Comparison of ENCODE assay signal across 19 cellular contexts in the genomic region with DNA sequence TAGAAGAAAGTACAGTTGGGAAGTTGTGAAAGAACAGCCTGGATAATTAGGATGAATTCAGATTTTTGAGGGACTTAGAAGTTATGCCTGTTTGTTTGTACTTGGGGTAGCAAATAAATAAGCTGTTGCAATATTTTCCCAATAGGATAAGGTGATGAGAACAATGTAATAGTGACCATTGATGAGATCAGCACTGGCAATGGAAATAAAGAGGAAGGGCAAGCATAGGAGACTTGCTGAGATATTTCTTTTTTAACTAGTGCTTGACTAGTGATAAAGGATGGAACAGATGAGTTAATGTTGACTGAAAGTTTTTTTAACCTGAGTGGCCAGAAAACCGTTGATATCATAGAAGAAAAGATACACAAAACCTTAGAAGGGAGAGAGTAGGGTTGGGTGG.
A peak's percentile ranks its signal among the peaks of the same experiment; 100 is the strongest.
DNase-seq lines count a peak whose midpoint lies in the region; ATAC-seq and TF ChIP-seq lines count a peak whose summit lies in the region.
"Had no signal": no experiment of that assay in that cellular context is flagged by ENCODE, and none has a peak within 500 bp of the region (broad histone marks: within the 10 kb centered on the region; RNA-seq: fewer than 3 reads in every experiment).

No MANE protein-coding gene starts in this region.

- peaks cover 16% of the 10 kb centered on the region for H3K4me1 Mint-ChIP-seq in MCF 10A (ENCODE audit: insufficient read depth, unreplicated experiment)

- CTCF ChIA-PET in MCF 10A (lab: Yijun Ruan, JAX) = no interaction called here

- POLR2A ChIA-PET in MCF 10A (lab: Yijun Ruan, JAX) = interaction anchor here (1.6 to 3.2 kb wide), 5 partner anchors 8 to 560 kb away, joined by 4 to 16 read pairs (median 5); partner anchors contain the start of gene SOX4

- H3K79me2 ChIP-seq in GM23248 (ENCODE audit: insufficient read depth) = no peaks in the 10 kb centered on the region

- intact Hi-C loops in MCF 10A (cut with micrococcal nuclease) (loop anchor here (5.0 kb wide), 1 partner anchor 229 kb away; no protein-coding TSS in a partner anchor), left ventricle myocardium inferior (cut with micrococcal nuclease) (no loop called here)

- H3K27me3 ChIP-seq in GM23248 (replicated peaks; ENCODE audit: insufficient read depth) = no peaks in the 10 kb centered on the region
- H3K27me3 ChIP-seq in left ventricle myocardium inferior (ENCODE audit: low read depth) = no peaks in the 10 kb centered on the region
- no peaks in the 10 kb centered on the region for H3K27me3 ChIP-seq in skeletal muscle tissue (ENCODE audit: control insufficient read depth in 3 of 3, insufficient read depth in 3 of 3, low read length in 3 of 3)
- H3K27me3 ChIP-seq: heart right ventricle had no signal

- H3K36me3 ChIP-seq in GM23248 (ENCODE audit: low read depth) = no peaks in the 10 kb centered on the region
- no peaks in the 10 kb centered on the region for H3K36me3 ChIP-seq in left ventricle myocardium inferior
- no peaks in the 10 kb centered on the region for H3K36me3 ChIP-seq in skeletal muscle tissue (ENCODE audit: control insufficient read depth in 3 of 3, insufficient read depth in 3 of 3, low read length in 3 of 3)
- H3K36me3 ChIP-seq: heart right ventricle had no signal

- 3 to 4% methylated on average over 1 of the region's 1 CpG for WGBS in GM23248 (ENCODE audit: low coverage in 1 of 2, low lambda C conversion rate in 2 of 2, missing lambda C conversion rate in 2 of 2), 2 experiments

- H3K9ac ChIP-seq in GM23248 = peak overlapping the region; percentile 58
- no peak overlapping the region for H3K9ac ChIP-seq in skeletal muscle tissue (ENCODE audit: low read depth in 1 of 3, low read length in 3 of 3)

- peak overlapping the region; percentile 72 for H3K27ac Mint-ChIP-seq in MCF 10A (ENCODE audit: low read depth, unreplicated experiment)
- H3K27ac Mint-ChIP-seq: activated naive CD8-positive, alpha-beta T cell treated with anti-CD3 and anti-CD28 coated beads, Interleukin-2, amount 50 U/mL, for 24 hours; activated T-helper 2 cell treated with anti-CD3 and anti-CD28 coated beads, Interferon-gamma antibody, Interleukin-2, Interleukin-4, amounts not matched to agents 10 μg/mL and 5 μg/mL and 100 μg/mL, durations not matched to agents 14 hours and 24 hours and 36 hours; immature natural killer cell; naive thymus-derived CD8-positive, alpha-beta T cell had no signal

- peak overlapping the region; percentile 76 for H3K27ac ChIP-seq in GM23248
- H3K27ac ChIP-seq in left ventricle myocardium inferior (replicated peaks) = peak overlapping the region; percentile 5
- peak overlapping the region; percentile 57 for H3K27ac ChIP-seq in skeletal muscle tissue (ENCODE audit: low read depth, low read length)
- H3K27ac ChIP-seq: PC-9 had no signal

- no peaks in the 10 kb centered on the region for H3K27me3 Mint-ChIP-seq in MCF 10A (ENCODE audit: insufficient read depth, unreplicated experiment)
- H3K27me3 Mint-ChIP-seq: activated naive CD8-positive, alpha-beta T cell treated with anti-CD3 and anti-CD28 coated beads, Interleukin-2, amount 50 U/mL, for 24 hours; naive thymus-derived CD8-positive, alpha-beta T cell had no signal

- H3K9me3 Mint-ChIP-seq in MCF 10A (ENCODE audit: unreplicated experiment) = no peaks in the 10 kb centered on the region
- H3K9me3 Mint-ChIP-seq: activated naive CD8-positive, alpha-beta T cell treated with anti-CD3 and anti-CD28 coated beads, Interleukin-2, amount 50 U/mL, for 24 hours; activated T-helper 2 cell treated with anti-CD3 and anti-CD28 coated beads, Interferon-gamma antibody, Interleukin-2, Interleukin-4, amounts not matched to agents 10 μg/mL and 5 μg/mL and 100 μg/mL, durations not matched to agents 14 hours and 24 hours and 36 hours; immature natural killer cell had no signal

- peak overlapping the region; percentile 49 for H3K4me3 Mint-ChIP-seq in MCF 10A (ENCODE audit: unreplicated experiment)
- H3K4me3 Mint-ChIP-seq: activated naive CD8-positive, alpha-beta T cell treated with anti-CD3 and anti-CD28 coated beads, Interleukin-2, amount 50 U/mL, for 24 hours; immature natural killer cell; naive thymus-derived CD8-positive, alpha-beta T cell had no signal

- H3K4me1 ChIP-seq in GM23248 (ENCODE audit: insufficient read depth) (peaks cover 18% of the 10 kb centered on the region), left ventricle myocardium inferior (no peaks in the 10 kb centered on the region), skeletal muscle tissue (ENCODE audit: control insufficient read depth in 3 of 3, insufficient read depth in 3 of 3, low read length in 3 of 3) (peaks cover 0 to 9% (median 0%) of the 10 kb centered on the region in 3 donors)
- H3K4me1 ChIP-seq: heart right ventricle had no signal

- TF ChIP-seq CTCF in MCF 10A (IDR thresholded peaks at IDR 0.05; ENCODE audit: unreplicated experiment) = no peak
- no peak for TF ChIP-seq CTCF in left ventricle myocardium inferior (IDR thresholded peaks at IDR 0.05; ENCODE audit: borderline replicate concordance)

- peak overlapping the region; percentile 66 for H2AFZ ChIP-seq in GM23248
- H2AFZ ChIP-seq: PC-9 had no signal

- H3K4me3 ChIP-seq in GM23248 = peak overlapping the region; percentile 59
- no peak overlapping the region for H3K4me3 ChIP-seq in left ventricle myocardium inferior
- no peak overlapping the region for H3K4me3 ChIP-seq in skeletal muscle tissue (ENCODE audit: low read length in 3 of 3)
- H3K4me3 ChIP-seq: heart right ventricle, PC-9 had no signal

- in situ Hi-C loops in GM23248 (cut with MboI) = no loop called here

- no peaks in the 10 kb centered on the region for H3K36me3 Mint-ChIP-seq in MCF 10A (ENCODE audit: insufficient read depth, unreplicated experiment)

- H3K9me3 ChIP-seq in GM23248 (ENCODE audit: low read depth) = no peaks in the 10 kb centered on the region
- H3K9me3 ChIP-seq in left ventricle myocardium inferior (replicated peaks) = no peaks in the 10 kb centered on the region
- no peaks in the 10 kb centered on the region for H3K9me3 ChIP-seq in skeletal muscle tissue (ENCODE audit: control insufficient read depth in 3 of 3, low read length in 3 of 3)
- H3K9me3 ChIP-seq: heart right ventricle had no signal

- no peak for ATAC-seq in HG03135 (IDR thresholded peaks at IDR 0.05; ENCODE audit: unreplicated experiment)
- ATAC-seq in GM19035 (IDR thresholded peaks at IDR 0.05; ENCODE audit: unreplicated experiment) = no peak
- ATAC-seq: activated naive CD8-positive, alpha-beta T cell treated with anti-CD3 and anti-CD28 coated beads, Interleukin-2, amount 50 U/mL, for 24 hours; naive thymus-derived CD8-positive, alpha-beta T cell had no signal

- no peaks in the 10 kb centered on the region for H3K9me2 ChIP-seq in GM23248 (ENCODE audit: insufficient read depth)

- peaks cover 24% of the 10 kb centered on the region for H3F3A ChIP-seq in GM23248 (ENCODE audit: insufficient read depth)

- H4K20me1 ChIP-seq in GM23248 (ENCODE audit: insufficient read depth) = no peaks in the 10 kb centered on the region

- no peak for DNase-seq in GM23248
- DNase-seq in MCF 10A (ENCODE audit: unreplicated experiment) = no peak
- DNase-seq in left ventricle myocardium inferior = no peak
- no peak for DNase-seq in anterior cingulate cortex (lab: John Stamatoyannopoulos, UW)
- no peak for DNase-seq in activated CD4-positive, CD25-positive, alpha-beta regulatory T cell (lab: John Stamatoyannopoulos, UW)
- DNase-seq: activated CD4-positive, alpha-beta T cell treated with anti-CD3 and anti-CD28 coated beads for 4 hours; activated naive CD8-positive, alpha-beta T cell treated with anti-CD3 and anti-CD28 coated beads, Interleukin-2, amount 50 U/mL, for 24 hours; central memory CD4-positive, alpha-beta T cell; immature natural killer cell; naive thymus-derived CD8-positive, alpha-beta T cell; NCI-H187 treated with DMSO at 0.1 percent for 48 hours; NCI-H345; posterior cingulate gyrus had no signal

- H3K4me2 ChIP-seq in GM23248 (ENCODE audit: unreplicated experiment) = peak overlapping the region; percentile 70
- H3K4me2 ChIP-seq: PC-9 had no signal

- TSS peak; percentile 80 for BruUV-seq in MCF 10A (replicated peaks; lab: Mats Ljungman, UMichigan)

Comparison
In these comparisons a context has a peak if more than half of its experiments do, and no peak if none do; other contexts are left out.
1. H3K27ac ChIP-seq: peak in every context shown above with its lines; median percentile 76 in GM23248; 57 in skeletal muscle tissue; 5 in left ventricle myocardium inferior.